27 cellular contexts compared by ENCODE assay signal in the genomic region with DNA sequence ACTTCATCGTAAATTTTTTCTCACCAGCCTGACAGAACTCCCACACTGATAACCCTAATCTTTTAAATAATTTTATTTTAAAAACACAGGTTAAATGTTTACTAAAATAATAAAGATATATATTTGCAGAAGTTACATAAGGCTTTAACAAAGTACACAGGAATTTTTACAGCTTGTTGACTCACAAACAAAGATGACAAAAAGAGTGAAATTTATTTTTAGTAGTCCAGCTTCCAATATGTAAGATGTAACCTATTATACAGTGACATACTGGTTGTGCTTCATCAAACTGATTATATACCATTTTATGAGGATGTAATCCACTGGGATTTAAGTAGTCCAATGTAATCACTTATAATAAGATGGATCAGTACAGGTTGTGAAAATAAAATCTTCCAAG.
"Had no signal": no experiment of that assay in that cellular context is flagged by ENCODE, and none has a peak within 500 bp of the region (broad histone marks: within the 10 kb centered on the region; RNA-seq: fewer than 3 reads in every experiment).

No MANE protein-coding gene starts in this region.

- H3K27ac ChIP-seq: coronary artery, gastrocnemius medialis, left lung, neural progenitor cell, psoas muscle, sigmoid colon, spleen, testis, tibial artery had no signal

- ATAC-seq: gastrocnemius medialis; left cardiac atrium; left lung; mucosa of descending colon; natural killer cell treated with Interleukin-12 subunit alpha and Interleukin-12 subunit beta and Interleukin-15 and Interleukin-18, amount 100 ng/mL, for 72 hours; psoas muscle; right cardiac atrium; stimulated activated memory B cell treated with anti-CD40 and anti-IgM and Interleukin-4, amounts not matched to agents 10 μg/mL and 1 μg/mL and 100 μg/mL, for 72 hours; stimulated activated naive CD8-positive, alpha-beta T cell treated with anti-CD3 and anti-CD28 coated beads, Interleukin-15, Interleukin-2, amounts not matched to agents 100 U/mL and 50 U/mL, for 24 hours had no signal

- H3K36me3 Mint-ChIP-seq: mesothelial cell of epicardium; naive B cell; natural killer cell treated with Interleukin-12 subunit alpha and Interleukin-12 subunit beta and Interleukin-15 and Interleukin-18, amount 100 ng/mL, for 72 hours; neural progenitor cell; stimulated activated memory B cell treated with anti-CD40 and anti-IgM and Interleukin-4, amounts not matched to agents 10 μg/mL and 1 μg/mL and 100 μg/mL, for 72 hours; type B pancreatic cell had no signal

- DNase-seq: dermis blood vessel endothelial cell; effector memory CD4-positive, alpha-beta T cell; foreskin fibroblast; gastrocnemius medialis; head of caudate nucleus; hippocampal formation; left cardiac atrium; mesenchymal stem cell; naive B cell; psoas muscle; right cardiac atrium; sigmoid colon; spleen; stimulated activated CD4-positive, alpha-beta T cell treated with anti-CD3 and anti-CD28 coated beads, Interleukin-4, amount 100 ng/mL, for 4 hours; stimulated activated naive CD8-positive, alpha-beta T cell treated with anti-CD3 and anti-CD28 coated beads, Interleukin-15, Interleukin-2, amounts not matched to agents 100 U/mL and 50 U/mL, for 24 hours; substantia nigra; testis; tibial artery had no signal

- H3K27ac Mint-ChIP-seq: mesothelial cell of epicardium; naive B cell; natural killer cell treated with Interleukin-12 subunit alpha and Interleukin-12 subunit beta and Interleukin-15 and Interleukin-18, amount 100 ng/mL, for 72 hours; neural progenitor cell; stimulated activated memory B cell treated with anti-CD40 and anti-IgM and Interleukin-4, amounts not matched to agents 10 μg/mL and 1 μg/mL and 100 μg/mL, for 72 hours; type B pancreatic cell had no signal

- FAIRE-seq: islet of Langerhans had no signal

- H3K4me3 Mint-ChIP-seq: mesothelial cell of epicardium; naive B cell; natural killer cell treated with Interleukin-12 subunit alpha and Interleukin-12 subunit beta and Interleukin-15 and Interleukin-18, amount 100 ng/mL, for 72 hours; neural progenitor cell; stimulated activated memory B cell treated with anti-CD40 and anti-IgM and Interleukin-4, amounts not matched to agents 10 μg/mL and 1 μg/mL and 100 μg/mL, for 72 hours; type B pancreatic cell had no signal

- H3K4me1 Mint-ChIP-seq: neural progenitor cell had no signal

- H3K9me3 Mint-ChIP-seq: mesothelial cell of epicardium; natural killer cell treated with Interleukin-12 subunit alpha and Interleukin-12 subunit beta and Interleukin-15 and Interleukin-18, amount 100 ng/mL, for 72 hours; neural progenitor cell; stimulated activated memory B cell treated with anti-CD40 and anti-IgM and Interleukin-4, amounts not matched to agents 10 μg/mL and 1 μg/mL and 100 μg/mL, for 72 hours; type B pancreatic cell had no signal
